ENCODE assay signal across 1 cellular context in genomic region chrX:134101636-134102035, GRCh38.
TF ChIP-seq lines count a peak whose summit lies in the region.

No MANE protein-coding gene starts in this region.

TF ChIP-seq in HepG2, 621 proteins besides CTCF, POLR2A, EP300 and RAD21 (continued from another document):
- TF ChIP-seq, protein P1, sequence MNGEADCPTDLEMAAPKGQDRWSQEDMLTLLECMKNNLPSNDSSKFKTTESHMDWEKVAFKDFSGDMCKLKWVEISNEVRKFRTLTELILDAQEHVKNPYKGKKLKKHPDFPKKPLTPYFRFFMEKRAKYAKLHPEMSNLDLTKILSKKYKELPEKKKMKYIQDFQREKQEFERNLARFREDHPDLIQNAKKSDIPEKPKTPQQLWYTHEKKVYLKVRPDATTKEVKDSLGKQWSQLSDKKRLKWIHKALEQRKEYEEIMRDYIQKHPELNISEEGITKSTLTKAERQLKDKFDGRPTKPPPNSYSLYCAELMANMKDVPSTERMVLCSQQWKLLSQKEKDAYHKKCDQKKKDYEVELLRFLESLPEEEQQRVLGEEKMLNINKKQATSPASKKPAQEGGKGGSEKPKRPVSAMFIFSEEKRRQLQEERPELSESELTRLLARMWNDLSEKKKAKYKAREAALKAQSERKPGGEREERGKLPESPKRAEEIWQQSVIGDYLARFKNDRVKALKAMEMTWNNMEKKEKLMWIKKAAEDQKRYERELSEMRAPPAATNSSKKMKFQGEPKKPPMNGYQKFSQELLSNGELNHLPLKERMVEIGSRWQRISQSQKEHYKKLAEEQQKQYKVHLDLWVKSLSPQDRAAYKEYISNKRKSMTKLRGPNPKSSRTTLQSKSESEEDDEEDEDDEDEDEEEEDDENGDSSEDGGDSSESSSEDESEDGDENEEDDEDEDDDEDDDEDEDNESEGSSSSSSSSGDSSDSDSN (CRISPR knock-in tag; IDR thresholded peaks at IDR 0.05) = no peak
- TF ChIP-seq U2AF2 (IDR thresholded peaks at IDR 0.05; ENCODE audit: low read depth, low read length) (no peak), ZNF256 (CRISPR knock-in tag; conservative IDR thresholded peaks at IDR 0.05) (no peak), ATF5 (CRISPR knock-in tag; IDR thresholded peaks at IDR 0.05; ENCODE audit: low read depth) (no peak), CREM (IDR thresholded peaks at IDR 0.05) (no peak), CREM (CRISPR knock-in tag; IDR thresholded peaks at IDR 0.05) (no peak), ARNTL (CRISPR knock-in tag; IDR thresholded peaks at IDR 0.05) (no peak), HOXD1 (CRISPR knock-in tag; IDR thresholded peaks at IDR 0.05) (no peak), SALL2 (CRISPR knock-in tag; IDR thresholded peaks at IDR 0.05) (no peak), RBM39 (IDR thresholded peaks at IDR 0.05; ENCODE audit: low read depth, low read length, poor library complexity, severe bottlenecking) (no peak), NR2F1 (CRISPR knock-in tag; IDR thresholded peaks at IDR 0.05) (no peak)
- TF ChIP-seq, protein P2, sequence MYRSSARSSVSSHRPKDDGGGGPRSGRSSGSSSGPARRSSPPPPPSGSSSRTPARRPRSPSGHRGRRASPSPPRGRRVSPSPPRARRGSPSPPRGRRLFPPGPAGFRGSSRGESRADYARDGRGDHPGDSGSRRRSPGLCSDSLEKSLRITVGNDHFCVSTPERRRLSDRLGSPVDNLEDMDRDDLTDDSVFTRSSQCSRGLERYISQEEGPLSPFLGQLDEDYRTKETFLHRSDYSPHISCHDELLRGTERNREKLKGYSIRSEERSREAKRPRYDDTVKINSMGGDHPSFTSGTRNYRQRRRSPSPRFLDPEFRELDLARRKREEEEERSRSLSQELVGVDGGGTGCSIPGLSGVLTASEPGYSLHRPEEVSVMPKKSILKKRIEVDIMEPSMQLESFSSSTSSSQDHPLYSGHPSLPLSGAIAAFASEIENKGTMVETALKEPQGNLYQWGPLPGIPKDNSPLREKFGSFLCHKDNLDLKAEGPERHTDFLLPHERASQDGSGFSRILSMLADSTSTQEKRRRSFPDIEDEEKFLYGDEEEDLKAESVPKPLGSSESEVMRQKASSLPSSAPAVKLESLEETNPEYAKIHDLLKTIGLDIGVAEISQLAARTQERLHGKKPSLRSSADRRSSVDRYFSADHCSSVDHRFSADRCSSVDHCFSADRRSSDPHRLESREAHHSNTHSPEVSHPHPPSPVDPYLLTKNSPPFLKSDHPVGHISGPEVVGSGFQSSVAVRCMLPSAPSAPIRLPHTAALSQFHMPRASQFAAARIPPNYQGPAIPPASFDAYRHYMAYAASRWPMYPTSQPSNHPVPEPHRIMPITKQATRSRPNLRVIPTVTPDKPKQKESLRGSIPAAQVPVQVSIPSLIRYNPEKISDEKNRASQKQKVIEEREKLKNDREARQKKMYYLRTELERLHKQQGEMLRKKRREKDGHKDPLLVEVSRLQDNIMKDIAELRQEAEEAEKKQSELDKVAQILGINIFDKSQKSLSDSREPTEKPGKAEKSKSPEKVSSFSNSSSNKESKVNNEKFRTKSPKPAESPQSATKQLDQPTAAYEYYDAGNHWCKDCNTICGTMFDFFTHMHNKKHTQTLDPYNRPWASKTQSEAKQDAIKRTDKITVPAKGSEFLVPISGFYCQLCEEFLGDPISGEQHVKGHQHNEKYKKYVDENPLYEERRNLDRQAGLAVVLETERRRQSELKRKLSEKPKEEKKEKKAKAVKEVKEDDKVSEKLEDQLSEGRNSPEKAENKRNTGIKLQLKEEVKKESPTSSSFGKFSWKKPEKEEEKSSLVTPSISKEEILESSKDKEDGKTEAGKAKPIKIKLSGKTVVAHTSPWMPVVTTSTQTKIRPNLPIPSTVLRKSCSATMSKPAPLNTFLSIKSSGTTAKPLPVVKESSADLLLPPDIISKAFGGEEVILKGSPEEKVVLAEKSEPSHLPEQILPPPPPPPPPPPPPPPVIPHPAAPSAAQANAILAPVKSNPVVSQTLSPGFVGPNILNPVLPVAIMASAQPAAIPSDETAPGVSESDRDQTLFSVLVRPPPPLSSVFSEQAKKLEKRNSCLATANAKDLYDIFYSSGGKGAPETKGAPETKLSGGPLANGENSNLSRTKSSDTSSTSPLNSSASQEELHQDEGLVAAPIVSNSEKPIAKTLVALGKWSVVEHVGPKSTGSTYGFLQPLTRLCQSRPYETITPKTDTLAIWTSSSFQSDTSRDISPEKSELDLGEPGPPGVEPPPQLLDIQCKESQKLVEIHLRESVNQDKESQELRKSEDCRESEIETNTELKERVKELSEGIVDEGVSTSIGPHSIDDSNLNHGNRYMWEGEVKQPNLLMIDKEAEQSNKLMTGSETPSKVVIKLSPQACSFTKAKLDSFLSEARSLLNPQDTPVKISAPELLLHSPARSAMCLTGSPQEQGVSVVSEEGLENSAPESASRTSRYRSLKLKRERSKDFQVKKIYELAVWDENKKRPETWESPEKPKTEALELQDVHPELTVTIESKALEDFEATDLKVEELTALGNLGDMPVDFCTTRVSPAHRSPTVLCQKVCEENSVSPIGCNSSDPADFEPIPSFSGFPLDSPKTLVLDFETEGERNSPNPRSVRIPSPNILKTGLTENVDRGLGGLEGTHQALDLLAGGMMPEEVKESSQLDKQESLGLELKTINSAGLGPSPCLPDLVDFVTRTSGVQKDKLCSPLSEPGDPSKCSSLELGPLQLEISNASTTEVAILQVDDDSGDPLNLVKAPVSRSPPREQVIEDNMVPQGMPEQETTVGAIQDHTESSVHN (CRISPR knock-in tag; IDR thresholded peaks at IDR 0.05) = no peak
TF ChIP-seq in HepG2: peak in this region for 0.
